33 cellular contexts compared by ENCODE assay signal in genomic region chr1:53529555-53529954, GRCh38.
DNase-seq lines count a peak whose midpoint lies in the region; ATAC-seq and TF ChIP-seq lines count a peak whose summit lies in the region.
"Had no signal": no experiment of that assay in that cellular context is flagged by ENCODE, and none has a peak within 500 bp of the region (broad histone marks: within the 10 kb centered on the region; RNA-seq: fewer than 3 reads in every experiment).

No MANE protein-coding gene starts in this region.

- TF ChIP-seq EP300 in stomach (IDR thresholded peaks at IDR 0.05) = no peak

- peak overlapping the region; percentile 56 for H2BK120ac ChIP-seq in neuronal stem cell (ENCODE audit: low read depth, low read length)
- no peak overlapping the region for H2BK120ac ChIP-seq in trophoblast cell (ENCODE audit: insufficient read depth, low read length, poor library complexity)

- H3K27me3 ChIP-seq in H7 (ENCODE audit: control insufficient read depth, insufficient read depth, low read length) = no peaks in the 10 kb centered on the region; the same call in 1 of the 2 replicates
- H3K27me3 ChIP-seq in PC-9 (ENCODE audit: insufficient read depth, low read depth) = no peaks in the 10 kb centered on the region
- peaks cover 0 to 49% (median 2%) of the 10 kb centered on the region in 3 experiments for H3K27me3 ChIP-seq in neuronal stem cell (ENCODE audit: control insufficient read depth in 3 of 3, insufficient read depth in 3 of 3, low read depth in 1 of 3, low read length in 3 of 3)
- no peaks in the 10 kb centered on the region for H3K27me3 ChIP-seq in osteoblast (ENCODE audit: insufficient read depth, low read length)
- no peaks in the 10 kb centered on the region for H3K27me3 ChIP-seq in stomach
- no peaks in the 10 kb centered on the region for H3K27me3 ChIP-seq in trophoblast cell (ENCODE audit: insufficient read depth, low read length)
- H3K27me3 ChIP-seq: BE2C; BLaER1; BLaER1 treated with 17β-estradiol and CSF1 and Interleukin-3, amounts not matched to agents 10 nM and 100 nM had no signal

- H4K20me1 ChIP-seq in PC-9 (ENCODE audit: insufficient read depth) (no peaks in the 10 kb centered on the region), osteoblast (ENCODE audit: insufficient read depth, low read length) (peaks cover 31% of the 10 kb centered on the region)
- H4K20me1 ChIP-seq: BLaER1 had no signal

- no peak overlapping the region for H3K4me3 ChIP-seq in H7 (ENCODE audit: insufficient read depth, low read depth, low read length)
- H3K4me3 ChIP-seq in PC-9 = no peak overlapping the region
- H3K4me3 ChIP-seq in neuronal stem cell (ENCODE audit: low read length in 2 of 2) = no peak overlapping the region
- no peak overlapping the region for H3K4me3 ChIP-seq in osteoblast (ENCODE audit: insufficient read depth, low read length)
- no peak overlapping the region for H3K4me3 ChIP-seq in stomach
- H3K4me3 ChIP-seq in trophoblast cell (ENCODE audit: low read depth, low read length) = no peak overlapping the region
- H3K4me3 ChIP-seq: A549; BLaER1; BLaER1 treated with 17β-estradiol and CSF1 and Interleukin-3, amounts not matched to agents 10 nM and 100 nM had no signal

- no TSS peak for BruUV-seq in PC-9 (replicated peaks; lab: Mats Ljungman, UMichigan)

- no peak overlapping the region for H2BK15ac ChIP-seq in neuronal stem cell (ENCODE audit: low read length)

- no peak overlapping the region for H3K27ac ChIP-seq in PC-9
- no peak overlapping the region for H3K27ac ChIP-seq in neuronal stem cell (replicated peaks; ENCODE audit: low read length)
- no peak overlapping the region for H3K27ac ChIP-seq in osteoblast (ENCODE audit: low read depth, low read length)
- no peak overlapping the region for H3K27ac ChIP-seq in stomach
- H3K27ac ChIP-seq in trophoblast cell (ENCODE audit: low read depth, low read length) = no peak overlapping the region
- H3K27ac ChIP-seq: 22Rv1; A549; BLaER1; BLaER1 treated with 17β-estradiol and CSF1 and Interleukin-3, amounts not matched to agents 10 nM and 100 nM; C4-2B had no signal

- H3K79me2 ChIP-seq in PC-9 (ENCODE audit: low read depth) (no peaks in the 10 kb centered on the region), osteoblast (ENCODE audit: insufficient read depth, low read length) (no peaks in the 10 kb centered on the region), trophoblast cell (ENCODE audit: control insufficient read depth, insufficient read depth, low read length, poor library complexity) (no peaks in the 10 kb centered on the region)

- TF ChIP-seq CTCF in PC-9 (conservative IDR thresholded peaks at IDR 0.05) (no peak), osteoblast (IDR thresholded peaks at IDR 0.05; ENCODE audit: extremely low read depth, low read depth, low read length) (no peak), stomach (IDR thresholded peaks at IDR 0.05) (no peak)

- no peaks in the 10 kb centered on the region for H3K79me1 ChIP-seq in neuronal stem cell (ENCODE audit: low read depth, low read length)
- no peaks in the 10 kb centered on the region for H3K79me1 ChIP-seq in trophoblast cell (ENCODE audit: low read length)

- no peak overlapping the region for H4K91ac ChIP-seq in neuronal stem cell (ENCODE audit: low read depth, low read length, poor library complexity)
- no peak overlapping the region for H4K91ac ChIP-seq in trophoblast cell (ENCODE audit: low read depth, low read length)

- intact Hi-C loops in PC-9 (cut with micrococcal nuclease; ENCODE audit: unreplicated experiment) = no loop called here
- intact Hi-C loops in stomach (cut with DNase I; ENCODE audit: low total_unique reads) = no loop called here

- H3K9ac ChIP-seq in neuronal stem cell (ENCODE audit: low read depth, low read length, poor library complexity) (no peak overlapping the region), trophoblast cell (ENCODE audit: low read length) (no peak overlapping the region)
- H3K9ac ChIP-seq: BLaER1; BLaER1 treated with 17β-estradiol and CSF1 and Interleukin-3, amounts not matched to agents 10 nM and 100 nM had no signal

- H3F3A ChIP-seq in PC-9 (ENCODE audit: insufficient read depth, low read depth) = no peaks in the 10 kb centered on the region

- H2BK5ac ChIP-seq in neuronal stem cell (ENCODE audit: low read length) (peak overlapping the region; percentile 62), trophoblast cell (ENCODE audit: low read depth, low read length, poor library complexity) (no peak overlapping the region)

- no peak for TF ChIP-seq POLR2A in stomach (IDR thresholded peaks at IDR 0.05)

- H2AK5ac ChIP-seq in neuronal stem cell (ENCODE audit: low read depth, low read length) (peak overlapping the region; percentile 89), trophoblast cell (ENCODE audit: low read length) (no peak overlapping the region)

- POLR2A ChIA-PET in PC-9 (lab: Charles Lee; ENCODE audit: unreplicated experiment) = no interaction called here

- H3K4me1 ChIP-seq in PC-9 (replicated peaks; ENCODE audit: insufficient read depth) (peaks cover 28% of the 10 kb centered on the region), neuronal stem cell (ENCODE audit: control insufficient read depth in 2 of 2, insufficient read depth in 1 of 2, low read depth in 1 of 2, low read length in 2 of 2) (no peaks in the 10 kb centered on the region), osteoblast (ENCODE audit: insufficient read depth, low read length) (peaks cover 5% of the 10 kb centered on the region), stomach (peaks cover 16 to 28% (median 21%) of the 10 kb centered on the region in 4 donors), trophoblast cell (ENCODE audit: control insufficient read depth in 1 of 2, insufficient read depth in 2 of 2, low read length in 2 of 2) (peaks cover 3 to 8% of the 10 kb centered on the region in 2 experiments)

- H3K9me3 ChIP-seq in PC-9 (ENCODE audit: insufficient read depth, low read depth) = no peaks in the 10 kb centered on the region
- H3K9me3 ChIP-seq in neuronal stem cell (replicated peaks in 1 of 2; ENCODE audit: control insufficient read depth in 2 of 2, insufficient read depth in 1 of 2, low read depth in 1 of 2, low read length in 2 of 2) = no peaks in the 10 kb centered on the region
- H3K9me3 ChIP-seq in osteoblast (ENCODE audit: low read depth, low read length) = no peaks in the 10 kb centered on the region
- no peaks in the 10 kb centered on the region for H3K9me3 ChIP-seq in stomach
- no peaks in the 10 kb centered on the region for H3K9me3 ChIP-seq in trophoblast cell (ENCODE audit: insufficient read depth, low read depth, low read length)
- H3K9me3 ChIP-seq: A549; BE2C; BLaER1; BLaER1 treated with 17β-estradiol and CSF1 and Interleukin-3, amounts not matched to agents 10 nM and 100 nM; Caco-2 had no signal

- DNase-seq in H7 = peak; percentile 53
- DNase-seq in PC-9 = no peak
- no peak for DNase-seq in neuronal stem cell (ENCODE audit: low spot score)
- DNase-seq in osteoblast (ENCODE audit: insufficient read length, low spot score, missing footprints) = peak; percentile 52
- no peak for DNase-seq in NCI-H128 (lab: John Stamatoyannopoulos, UW; ENCODE audit: unreplicated experiment)
- no peak for DNase-seq in stomach
- no peak for DNase-seq in trophoblast cell
- DNase-seq: 8988T; ACHN; AML-193; BE2C; C1 segment of cervical spinal cord; Caco-2; Calu3; CD4-positive, alpha-beta memory T cell; CD4-positive, alpha-beta T cell; CD4-positive, CD25-positive, alpha-beta regulatory T cell; CD8-positive, alpha-beta memory T cell; COR-L47; DMS 273 treated with DMSO at 0.1 percent for 48 hours; DMS153; DMS53; DMS79; DMS79 treated with DMSO at 0.1 percent for 48 hours; DND-41; EL had no signal

- H2AFZ ChIP-seq in PC-9 = no peak overlapping the region
- H2AFZ ChIP-seq in neuronal stem cell (ENCODE audit: low read length) = no peak overlapping the region
- H2AFZ ChIP-seq in osteoblast (ENCODE audit: low read length) = no peak overlapping the region
- no peak overlapping the region for H2AFZ ChIP-seq in trophoblast cell (ENCODE audit: insufficient read depth, low read length, poor library complexity)

- no peaks in the 10 kb centered on the region for H3K36me3 ChIP-seq in H7 (replicated peaks; ENCODE audit: control insufficient read depth, insufficient read depth, low read length)
- H3K36me3 ChIP-seq in PC-9 (ENCODE audit: low read depth) = no peaks in the 10 kb centered on the region
- H3K36me3 ChIP-seq in neuronal stem cell (replicated peaks in 1 of 2; ENCODE audit: control insufficient read depth in 2 of 2, insufficient read depth in 2 of 2, low read length in 2 of 2) = no peaks in the 10 kb centered on the region
- no peaks in the 10 kb centered on the region for H3K36me3 ChIP-seq in osteoblast (ENCODE audit: insufficient read depth, low read length)
- no peaks in the 10 kb centered on the region for H3K36me3 ChIP-seq in stomach
- H3K36me3 ChIP-seq in trophoblast cell (ENCODE audit: control insufficient read depth in 1 of 2, insufficient read depth in 2 of 2, low read length in 2 of 2) = no peaks in the 10 kb centered on the region
- H3K36me3 ChIP-seq: BE2C; BLaER1; BLaER1 treated with 17β-estradiol and CSF1 and Interleukin-3, amounts not matched to agents 10 nM and 100 nM had no signal

- 0 out of 2 replicates have a peak overlapping the region, but pooled peaks have one; percentile 36 for H3K4me2 ChIP-seq in PC-9
- no peak overlapping the region for H3K4me2 ChIP-seq in neuronal stem cell (ENCODE audit: insufficient read depth, low read length, poor library complexity, severe bottlenecking)
- H3K4me2 ChIP-seq in osteoblast (ENCODE audit: insufficient read depth, low read length) = no peak overlapping the region
- H3K4me2 ChIP-seq in trophoblast cell (ENCODE audit: low read length) = no peak overlapping the region
- H3K4me2 ChIP-seq: A549; BLaER1; BLaER1 treated with 17β-estradiol and CSF1 and Interleukin-3, amounts not matched to agents 10 nM and 100 nM had no signal

- CTCF ChIA-PET in PC-9 (lab: Charles Lee) = no interaction called here

- H3K23ac ChIP-seq in neuronal stem cell (ENCODE audit: low read depth, low read length, poor library complexity) (peak overlapping the region; percentile 20), trophoblast cell (ENCODE audit: low read length) (no peak overlapping the region)

- H3K9me2 ChIP-seq in PC-9 (ENCODE audit: insufficient read depth) = no peaks in the 10 kb centered on the region

- no CpG with 5 or more reads among the region's 14 CpGs for WGBS in neuronal stem cell (ENCODE audit: extremely low coverage in 2 of 2, insufficient read length in 2 of 2, insufficient replicate concordance in 1 of 2), 2 donors
- WGBS in stomach, 5 donors = 80 to 93% (median 89%) methylated on average over 3 to 14 of the region's 14 CpGs
- whole genome bisulfite sequencing in trophoblast cell (ENCODE audit: extremely low coverage, insufficient coverage, insufficient read length) = no CpG with 5 or more reads among the region's 14 CpGs

- no peak for ATAC-seq in esophagus mucosa
- ATAC-seq: A549; CD8-positive, alpha-beta T cell had no signal

- H3K14ac ChIP-seq in neuronal stem cell (ENCODE audit: low read length) (no peak overlapping the region), trophoblast cell (ENCODE audit: low read length) (no peak overlapping the region)

- H3K18ac ChIP-seq in neuronal stem cell (ENCODE audit: low read length) (peak overlapping the region; percentile 13), trophoblast cell (ENCODE audit: low read length) (no peak overlapping the region)

- no peak overlapping the region for H2BK12ac ChIP-seq in neuronal stem cell (ENCODE audit: low read length)
- no peak overlapping the region for H2BK12ac ChIP-seq in trophoblast cell (ENCODE audit: low read length)

- no peak overlapping the region for H4K12ac ChIP-seq in trophoblast cell (ENCODE audit: low read depth, low read length)

- H4K8ac ChIP-seq in neuronal stem cell (ENCODE audit: low read depth, low read length) (no peak overlapping the region), trophoblast cell (ENCODE audit: low read depth, low read length) (no peak overlapping the region)

- H3K4ac ChIP-seq in neuronal stem cell (ENCODE audit: low read length) (no peak overlapping the region), trophoblast cell (ENCODE audit: low read depth, low read length) (no peak overlapping the region)

Comparison
In these comparisons a context has a peak if more than half of its experiments do, and no peak if none do; other contexts are left out.
1. DNase-seq: peak in H7 (single experiment) and osteoblast (single experiment); none in PC-9 (0 of 2), neuronal stem cell (single experiment), NCI-H128 (single experiment), stomach (single experiment) and trophoblast cell (0 of 2).